ENCODE assay signal across 1 cellular context in genomic region chr3:187277129-187277462, GRCh38.
TF ChIP-seq lines count a peak whose summit lies in the region.

No MANE protein-coding gene starts in this region.

TF ChIP-seq in HepG2, 621 proteins besides CTCF, POLR2A, EP300 and RAD21 (continued from another document and continues in another):
- no peak for TF ChIP-seq EEA1 (CRISPR knock-in tag; IDR thresholded peaks at IDR 0.05; ENCODE audit: borderline replicate concordance)
- no peak for TF ChIP-seq KLF12 (CRISPR knock-in tag; IDR thresholded peaks at IDR 0.05; ENCODE audit: borderline replicate concordance)
- TF ChIP-seq SP2 (CRISPR knock-in tag; IDR thresholded peaks at IDR 0.05), result no peak
- no peak for TF ChIP-seq ZNF10 (CRISPR knock-in tag; IDR thresholded peaks at IDR 0.05; ENCODE audit: borderline replicate concordance, low read depth)
- TF ChIP-seq ZNF547 (CRISPR knock-in tag; IDR thresholded peaks at IDR 0.05), result no peak
- TF ChIP-seq ZFP36 (IDR thresholded peaks at IDR 0.05; ENCODE audit: borderline replicate concordance, low read depth, low read length, partially characterized antibody), result no peak
- no peak for TF ChIP-seq ISL2 (CRISPR knock-in tag; IDR thresholded peaks at IDR 0.05)
- no peak for TF ChIP-seq ZBTB37 (CRISPR knock-in tag; IDR thresholded peaks at IDR 0.05)
- no peak for TF ChIP-seq ZNF33B (CRISPR knock-in tag; IDR thresholded peaks at IDR 0.05)
- TF ChIP-seq ISX (CRISPR knock-in tag; conservative IDR thresholded peaks at IDR 0.05), result no peak
- no peak for TF ChIP-seq ZHX1 (CRISPR knock-in tag; IDR thresholded peaks at IDR 0.05; ENCODE audit: low read depth)
- no peak for TF ChIP-seq ZNF318 (CRISPR knock-in tag; IDR thresholded peaks at IDR 0.05)
- TF ChIP-seq TFAP4 (IDR thresholded peaks at IDR 0.05; ENCODE audit: borderline replicate concordance, low read depth), result peak; percentile 29; the same call in 1 of the 2 replicates
- no peak for TF ChIP-seq LCORL (IDR thresholded peaks at IDR 0.05)
- TF ChIP-seq LCORL (CRISPR knock-in tag; IDR thresholded peaks at IDR 0.05), result no peak
- TF ChIP-seq NFE2 (CRISPR knock-in tag; IDR thresholded peaks at IDR 0.05), result no peak
- no peak for TF ChIP-seq SOX6 (IDR thresholded peaks at IDR 0.05)
- no peak for TF ChIP-seq SOX6 (CRISPR knock-in tag; IDR thresholded peaks at IDR 0.05)
- TF ChIP-seq MAFK (conservative IDR thresholded peaks at IDR 0.05 in 1 of 2, IDR thresholded peaks at IDR 0.05 in 1 of 2; ENCODE audit: low read length in 2 of 2), result no peak
- no peak for TF ChIP-seq AHR (CRISPR knock-in tag; IDR thresholded peaks at IDR 0.05)
- no peak for TF ChIP-seq ZNF20 (CRISPR knock-in tag; IDR thresholded peaks at IDR 0.05)
- TF ChIP-seq ZNF83 (CRISPR knock-in tag; IDR thresholded peaks at IDR 0.05; ENCODE audit: borderline replicate concordance), result no peak
- TF ChIP-seq ZNF280D (CRISPR knock-in tag; IDR thresholded peaks at IDR 0.05), result no peak
- TF ChIP-seq FOXO1 (CRISPR knock-in tag; IDR thresholded peaks at IDR 0.05), result no peak
- TF ChIP-seq MIER2 (CRISPR knock-in tag; IDR thresholded peaks at IDR 0.05), result no peak
- no peak for TF ChIP-seq EZH2 (conservative IDR thresholded peaks at IDR 0.05; ENCODE audit: low read depth, low read length)
- TF ChIP-seq CHD4 (IDR thresholded peaks at IDR 0.05; ENCODE audit: borderline replicate concordance, low read length), result no peak
- no peak for TF ChIP-seq MTF1 (CRISPR knock-in tag; IDR thresholded peaks at IDR 0.05)
- TF ChIP-seq SIX1 (CRISPR knock-in tag; IDR thresholded peaks at IDR 0.05; ENCODE audit: borderline replicate concordance), result no peak
- no peak for TF ChIP-seq GATA4 (IDR thresholded peaks at IDR 0.05; ENCODE audit: borderline replicate concordance, low read depth)
- TF ChIP-seq ZNF576 (CRISPR knock-in tag; IDR thresholded peaks at IDR 0.05), result no peak
- no peak for TF ChIP-seq RCOR2 (CRISPR knock-in tag; IDR thresholded peaks at IDR 0.05)
- no peak for TF ChIP-seq ZNF747 (CRISPR knock-in tag; IDR thresholded peaks at IDR 0.05; ENCODE audit: borderline replicate concordance)
- TF ChIP-seq BRCA1 (CRISPR knock-in tag; IDR thresholded peaks at IDR 0.05), result no peak
- no peak for TF ChIP-seq SP1 (IDR thresholded peaks at IDR 0.05)
- no peak for TF ChIP-seq SP1 (CRISPR knock-in tag; IDR thresholded peaks at IDR 0.05)
- no peak for TF ChIP-seq ZNF234 (CRISPR knock-in tag; conservative IDR thresholded peaks at IDR 0.05)
- TF ChIP-seq ZNF441 (CRISPR knock-in tag; IDR thresholded peaks at IDR 0.05; ENCODE audit: borderline replicate concordance), result no peak
- TF ChIP-seq TRAFD1 (CRISPR knock-in tag; IDR thresholded peaks at IDR 0.05; ENCODE audit: borderline replicate concordance), result no peak
- 0 out of 2 replicates have a peak, but pooled peaks have one; percentile 46 for TF ChIP-seq ZNF224 (CRISPR knock-in tag; IDR thresholded peaks at IDR 0.05)
- TF ChIP-seq KLF11 (CRISPR knock-in tag; IDR thresholded peaks at IDR 0.05), result no peak
- TF ChIP-seq ZNF629 (CRISPR knock-in tag; conservative IDR thresholded peaks at IDR 0.05), result no peak
- 0 out of 2 replicates have a peak, but pooled peaks have one; percentile 8 for TF ChIP-seq POGK (CRISPR knock-in tag; conservative IDR thresholded peaks at IDR 0.05)
- TF ChIP-seq ZNF557 (CRISPR knock-in tag; IDR thresholded peaks at IDR 0.05), result no peak
- 0 out of 2 replicates have a peak, but pooled peaks have one; percentile 18 for TF ChIP-seq ZNF891 (CRISPR knock-in tag; IDR thresholded peaks at IDR 0.05)
- no peak for TF ChIP-seq ZFP82 (CRISPR knock-in tag; IDR thresholded peaks at IDR 0.05; ENCODE audit: borderline replicate concordance)
- TF ChIP-seq ZFP36L1 (CRISPR knock-in tag; IDR thresholded peaks at IDR 0.05), result 0 out of 2 replicates have a peak, but pooled peaks have one; percentile 8
- TF ChIP-seq ZNF232 (CRISPR knock-in tag; IDR thresholded peaks at IDR 0.05; ENCODE audit: borderline replicate concordance), result no peak
- TF ChIP-seq ETV5 (CRISPR knock-in tag; IDR thresholded peaks at IDR 0.05; ENCODE audit: borderline replicate concordance), result no peak
- TF ChIP-seq ZZZ3 (CRISPR knock-in tag; IDR thresholded peaks at IDR 0.05; ENCODE audit: borderline replicate concordance), result no peak
